In the genomic region with DNA sequence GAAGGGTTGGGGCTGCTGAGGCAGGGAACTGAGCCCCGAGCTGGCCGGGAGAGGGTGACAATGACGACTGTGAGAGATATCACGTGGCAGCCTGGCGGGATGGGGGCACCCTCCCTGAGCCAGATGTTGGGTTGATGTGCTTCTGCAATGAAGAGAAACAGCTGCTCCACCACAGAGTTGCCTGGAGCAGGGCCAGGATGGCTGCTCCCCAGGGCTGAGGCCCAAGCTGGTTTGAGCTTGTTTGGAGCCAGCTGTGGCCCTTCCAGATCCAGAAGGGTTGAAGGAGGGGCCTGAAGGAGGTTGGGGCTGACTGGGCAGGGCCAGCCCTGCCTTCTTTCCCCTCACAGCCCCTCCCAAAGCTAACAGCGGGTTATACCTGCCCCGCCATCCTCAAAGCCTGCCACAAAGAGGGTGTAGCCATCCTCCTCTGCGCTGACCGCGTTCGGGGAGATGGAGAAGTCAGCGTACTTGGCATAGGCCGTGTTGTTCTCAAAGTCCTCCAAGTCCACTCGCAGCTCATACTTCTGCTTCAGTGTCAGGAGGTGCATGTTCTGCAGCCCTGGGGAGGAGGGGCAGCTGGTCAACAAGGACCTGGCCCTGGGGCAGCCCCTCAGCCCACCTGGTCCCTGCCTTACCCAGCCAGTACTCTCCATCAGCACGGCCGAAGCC, we compare ENCODE assay signal across 8 cellular contexts. TPM values are rescaled to one million over a fixed set of nuclear protein-coding genes. Genes with fewer than 3 reads are reported as not detected.
DNase-seq lines count a peak whose midpoint lies in the region; ATAC-seq and TF ChIP-seq lines count a peak whose summit lies in the region.

No MANE protein-coding gene starts in this region.

- peak overlapping the region; percentile 91 to 98 (median 97) for H3K27ac Mint-ChIP-seq in CD14-positive monocyte

- peaks cover 0 to 4% (median 2%) of the 10 kb centered on the region in 3 donors for H3K27me3 Mint-ChIP-seq in CD14-positive monocyte (ENCODE audit: low read depth in 3 of 3)

- peaks cover 65% of the 10 kb centered on the region for H3K4me1 Mint-ChIP-seq in CD14-positive monocyte

- peaks cover 56 to 60% of the 10 kb centered on the region in 2 donors for H3K36me3 Mint-ChIP-seq in CD14-positive monocyte

- H3K9me3 Mint-ChIP-seq in CD14-positive monocyte, result peaks cover 0 to 2% (median 0%) of the 10 kb centered on the region in 7 donors

- H3K4me3 Mint-ChIP-seq in CD14-positive monocyte, result peak overlapping the region; percentile 26 to 45

- ATAC-seq in omental fat pad (ENCODE audit: low FRiP score), result no peak
- no peak for ATAC-seq in HG03045 (IDR thresholded peaks at IDR 0.05; ENCODE audit: unreplicated experiment)
- no peak for ATAC-seq in GM18868 (IDR thresholded peaks at IDR 0.05; ENCODE audit: unreplicated experiment)

- intact Hi-C loops in CD14-positive monocyte (cut with micrococcal nuclease), result loop anchor here in 1 of 2 donors (5.0 kb wide), 1 partner anchor 32 kb away; no protein-coding TSS in a partner anchor

- DNase-seq in CD14-positive monocyte (ENCODE audit: low spot score), result peak; percentile 59
- DNase-seq in NCI-H510A (lab: John Stamatoyannopoulos, UW), result peak; percentile 57
- DNase-seq in fibroblast of gingiva (ENCODE audit: low read depth), result peak; percentile 97
- peak; percentile 22 for DNase-seq in omental fat pad (ENCODE audit: low spot score)
- no peak for DNase-seq in 8988T
- no peak for DNase-seq in NK-92 (lab: John Stamatoyannopoulos, UW; ENCODE audit: unreplicated experiment)

- no peak for TF ChIP-seq CTCF in CD14-positive monocyte (IDR thresholded peaks at IDR 0.05)
- TF ChIP-seq CTCF in omental fat pad (IDR thresholded peaks at IDR 0.05), result no peak

RNA-seq across cellular contexts. Expression of gene MFAP4, which starts 2.1 kb away (rescaled TPM):
- polyA plus RNA-seq in CD14-positive monocyte, result under 1 TPM; 0.12 to 0.73 TPM
- total RNA-seq in omental fat pad, result 100 to 1,000 TPM in 2 of 4 donors, 10 to 100 TPM in 2; 79.0 to 170 (median 111) TPM

RNA-seq across cellular contexts. Expression of gene MAPK7, which starts 6.6 kb away (rescaled TPM):
- 1 to 10 TPM; 9.3 to 10.0 TPM for polyA plus RNA-seq in CD14-positive monocyte
- total RNA-seq in omental fat pad, result 10 to 100 TPM; 12.9 to 25.2 (median 21.9) TPM

RNA-seq across cellular contexts. Expression of gene B9D1, which starts 22.3 kb away (rescaled TPM):
- not detected for polyA plus RNA-seq in CD14-positive monocyte
- 10 to 100 TPM in 3 of 4 donors, 1 to 10 TPM in 1; 8.0 to 27.4 (median 18.3) TPM for total RNA-seq in omental fat pad

RNA-seq across cellular contexts. Expression of gene RNF112, which starts 26.2 kb away (rescaled TPM):
- polyA plus RNA-seq in CD14-positive monocyte, result not detected
- total RNA-seq in omental fat pad, result 1 to 10 TPM in 3 of 4 donors, under 1 TPM in 1; 0.44 to 3.0 (median 1.7) TPM

Comparison
In these comparisons a context has a peak if more than half of its experiments do, and no peak if none do; other contexts are left out.
1. DNase-seq: peak in CD14-positive monocyte (single experiment), NCI-H510A (single experiment), fibroblast of gingiva (single experiment) and omental fat pad (single experiment); none in 8988T (single experiment) and NK-92 (single experiment).